In genomic region chr10:114151486-114151885, GRCh38 we compare ENCODE assay signal across 12 cellular contexts. TPM values are rescaled to one million over a fixed set of nuclear protein-coding genes. Genes with fewer than 3 reads are reported as not detected.
DNase-seq lines count a peak whose midpoint lies in the region; ATAC-seq and TF ChIP-seq lines count a peak whose summit lies in the region.
"Had no signal": no experiment of that assay in that cellular context is flagged by ENCODE, and none has a peak within 500 bp of the region (broad histone marks: within the 10 kb centered on the region; RNA-seq: fewer than 3 reads in every experiment).

No MANE protein-coding gene starts in this region.

- peaks cover 13% of the 10 kb centered on the region for H3K4me1 Mint-ChIP-seq in chondrocyte (ENCODE audit: low read depth)
- H3K4me1 Mint-ChIP-seq: activated B cell treated with CpG ODN at 0.5 μM for 24 hours; activated naive CD4-positive, alpha-beta T cell treated with anti-CD3 and anti-CD28 coated beads, Interleukin-2, amount 10 ng/mL, durations not matched to agents 7 days and 5 days had no signal

- peak overlapping the region; percentile 87 for H3K27ac Mint-ChIP-seq in chondrocyte (ENCODE audit: unreplicated experiment)
- H3K27ac Mint-ChIP-seq: activated B cell treated with CpG ODN at 0.5 μM for 24 hours; activated naive CD4-positive, alpha-beta T cell treated with anti-CD3 and anti-CD28 coated beads, Interleukin-2, amount 10 ng/mL, durations not matched to agents 7 days and 5 days had no signal

- H3K9me3 Mint-ChIP-seq in chondrocyte (ENCODE audit: low read depth) = peaks cover 6% of the 10 kb centered on the region
- H3K9me3 Mint-ChIP-seq: activated B cell treated with CpG ODN at 0.5 μM for 24 hours; activated naive CD4-positive, alpha-beta T cell treated with anti-CD3 and anti-CD28 coated beads, Interleukin-2, amount 10 ng/mL, durations not matched to agents 7 days and 5 days had no signal

- intact Hi-C loops in vagina (cut with DNase I) = no loop called here

- H3K36me3 ChIP-seq in vagina = peaks cover 2 to 32% of the 10 kb centered on the region in 2 donors

- no peak for ATAC-seq in GM21619 (IDR thresholded peaks at IDR 0.05; ENCODE audit: unreplicated experiment)

- no peaks in the 10 kb centered on the region for H3K9me3 ChIP-seq in vagina

- DNase-seq in DMS53 (lab: John Stamatoyannopoulos, UW) (peak; percentile 58), LHCN-M2 (ENCODE audit: low read depth) (peak; percentile 84), chondrocyte (ENCODE audit: low spot score) (no peak), non-pigmented ciliary epithelial cell (ENCODE audit: low read depth) (peak; percentile 76), OCI-M2 (lab: John Stamatoyannopoulos, UW; ENCODE audit: unreplicated experiment) (no peak), NCI-H1105 (lab: John Stamatoyannopoulos, UW) (no peak), vagina (ENCODE audit: extremely low spot score in 2 of 2) (no peak)
- DNase-seq: activated B cell treated with CpG ODN at 0.5 μM for 24 hours; activated naive CD4-positive, alpha-beta T cell treated with anti-CD3 and anti-CD28 coated beads, Interleukin-2, amount 10 ng/mL, durations not matched to agents 7 days and 5 days; NCI-H1436 treated with DMSO at 0.1 percent for 48 hours; stimulated activated CD8-positive, alpha-beta memory T cell treated with anti-CD3 and anti-CD28 coated beads, Interleukin-4, amount 100 ng/mL, for 48 hours had no signal

- H3K27me3 Mint-ChIP-seq in chondrocyte (ENCODE audit: low read depth) = no peaks in the 10 kb centered on the region
- H3K27me3 Mint-ChIP-seq: activated B cell treated with CpG ODN at 0.5 μM for 24 hours; activated naive CD4-positive, alpha-beta T cell treated with anti-CD3 and anti-CD28 coated beads, Interleukin-2, amount 10 ng/mL, durations not matched to agents 7 days and 5 days had no signal

- H3K4me3 ChIP-seq in vagina = no peak overlapping the region

- TF ChIP-seq CTCF in chondrocyte (IDR thresholded peaks at IDR 0.05) (no peak), vagina (IDR thresholded peaks at IDR 0.05) (no peak)

- H3K4me3 Mint-ChIP-seq in chondrocyte (ENCODE audit: unreplicated experiment) = no peak overlapping the region
- H3K4me3 Mint-ChIP-seq: activated B cell treated with CpG ODN at 0.5 μM for 24 hours; activated naive CD4-positive, alpha-beta T cell treated with anti-CD3 and anti-CD28 coated beads, Interleukin-2, amount 10 ng/mL, durations not matched to agents 7 days and 5 days had no signal

- H3K27ac ChIP-seq in vagina = no peak overlapping the region

- no peaks in the 10 kb centered on the region for H3K4me1 ChIP-seq in vagina

- peaks cover 37% of the 10 kb centered on the region for H3K36me3 Mint-ChIP-seq in chondrocyte (ENCODE audit: low read depth)

- H3K27me3 ChIP-seq in vagina = no peaks in the 10 kb centered on the region

- TF ChIP-seq POLR2A in vagina (IDR thresholded peaks at IDR 0.05) = no peak

RNA-seq across cellular contexts. Expression of gene CCDC186, which starts 22.5 kb away (rescaled TPM):
- total RNA-seq in LHCN-M2 (2014; rRNA removed) (5.3 and 6.5 TPM in 2 replicates), chondrocyte (19.2 to 26.8 TPM (median 20.4 TPM) in 3 replicates), vagina (25.5 TPM)
- polyA plus RNA-seq in LHCN-M2 (2012) = 1.7 TPM

RNA-seq across cellular contexts. Expression of gene TDRD1, which starts 27.7 kb away (rescaled TPM):
- total RNA-seq in LHCN-M2 (2014; rRNA removed) (0.06 TPM in 1 of 2 replicates, not detected in the other), chondrocyte (not detected in 3 replicates), vagina (not detected)
- not detected for polyA plus RNA-seq in LHCN-M2 (2012)

Comparison
In these comparisons a context has a peak if more than half of its experiments do, and no peak if none do; other contexts are left out.
1. DNase-seq: peak in DMS53 (single experiment), LHCN-M2 (single experiment) and non-pigmented ciliary epithelial cell (single experiment); none in chondrocyte (single experiment), OCI-M2 (single experiment), NCI-H1105 (single experiment) and vagina (0 of 2).